2 cellular contexts compared by ENCODE assay signal in the genomic region with DNA sequence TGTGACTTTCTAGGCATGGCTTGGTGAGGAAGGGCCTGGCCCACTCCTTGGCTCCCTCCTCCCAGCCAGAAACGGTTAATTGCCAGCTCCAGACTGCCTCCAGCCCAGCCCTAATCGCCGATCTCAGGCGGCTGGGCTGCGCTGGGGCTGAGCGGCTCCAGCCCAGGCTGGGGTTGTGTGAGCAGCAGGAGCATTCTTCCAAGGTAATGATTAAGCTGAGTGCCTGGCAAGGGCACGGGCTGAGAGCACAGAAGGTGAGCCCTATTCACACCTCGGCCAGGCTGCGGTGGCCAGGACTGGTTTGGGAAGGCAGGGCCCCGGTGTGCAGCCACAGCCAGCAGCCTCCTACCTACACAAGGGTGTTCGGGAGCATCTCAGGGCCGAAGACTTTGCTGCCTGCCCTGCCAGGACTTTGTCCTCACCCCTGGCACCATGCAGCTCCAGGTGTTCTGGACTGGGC.
A peak's percentile ranks its signal among the peaks of the same experiment; 100 is the strongest.
TF ChIP-seq lines count a peak whose summit lies in the region.

A gene (plus strand): TSS at position 257 of the 460 bp plus-strand sequence. CDS start 176 bp downstream, at position 433.

TF ChIP-seq in K562, 482 proteins besides CTCF, POLR2A, EP300 and RAD21 (continues in another document):
- TF ChIP-seq ZNF830 (CRISPR knock-in tag; IDR thresholded peaks at IDR 0.05) (no peak), BMI1 (IDR thresholded peaks at IDR 0.05; ENCODE audit: low read length) (no peak), NRF1 (conservative IDR thresholded peaks at IDR 0.05 in 1 of 2, IDR thresholded peaks at IDR 0.05 in 1 of 2) (peak in 1 of 2 experiments; percentile 48; a peak in 3 of 4 replicates), GATA2 (CRISPR knock-in tag; IDR thresholded peaks at IDR 0.05) (0 out of 2 replicates have a peak, but pooled peaks have one; percentile 27), CBFA2T3 (IDR thresholded peaks at IDR 0.05) (peak; percentile 13; the same call in 1 of the 2 replicates)
- TF ChIP-seq, protein P1, sequence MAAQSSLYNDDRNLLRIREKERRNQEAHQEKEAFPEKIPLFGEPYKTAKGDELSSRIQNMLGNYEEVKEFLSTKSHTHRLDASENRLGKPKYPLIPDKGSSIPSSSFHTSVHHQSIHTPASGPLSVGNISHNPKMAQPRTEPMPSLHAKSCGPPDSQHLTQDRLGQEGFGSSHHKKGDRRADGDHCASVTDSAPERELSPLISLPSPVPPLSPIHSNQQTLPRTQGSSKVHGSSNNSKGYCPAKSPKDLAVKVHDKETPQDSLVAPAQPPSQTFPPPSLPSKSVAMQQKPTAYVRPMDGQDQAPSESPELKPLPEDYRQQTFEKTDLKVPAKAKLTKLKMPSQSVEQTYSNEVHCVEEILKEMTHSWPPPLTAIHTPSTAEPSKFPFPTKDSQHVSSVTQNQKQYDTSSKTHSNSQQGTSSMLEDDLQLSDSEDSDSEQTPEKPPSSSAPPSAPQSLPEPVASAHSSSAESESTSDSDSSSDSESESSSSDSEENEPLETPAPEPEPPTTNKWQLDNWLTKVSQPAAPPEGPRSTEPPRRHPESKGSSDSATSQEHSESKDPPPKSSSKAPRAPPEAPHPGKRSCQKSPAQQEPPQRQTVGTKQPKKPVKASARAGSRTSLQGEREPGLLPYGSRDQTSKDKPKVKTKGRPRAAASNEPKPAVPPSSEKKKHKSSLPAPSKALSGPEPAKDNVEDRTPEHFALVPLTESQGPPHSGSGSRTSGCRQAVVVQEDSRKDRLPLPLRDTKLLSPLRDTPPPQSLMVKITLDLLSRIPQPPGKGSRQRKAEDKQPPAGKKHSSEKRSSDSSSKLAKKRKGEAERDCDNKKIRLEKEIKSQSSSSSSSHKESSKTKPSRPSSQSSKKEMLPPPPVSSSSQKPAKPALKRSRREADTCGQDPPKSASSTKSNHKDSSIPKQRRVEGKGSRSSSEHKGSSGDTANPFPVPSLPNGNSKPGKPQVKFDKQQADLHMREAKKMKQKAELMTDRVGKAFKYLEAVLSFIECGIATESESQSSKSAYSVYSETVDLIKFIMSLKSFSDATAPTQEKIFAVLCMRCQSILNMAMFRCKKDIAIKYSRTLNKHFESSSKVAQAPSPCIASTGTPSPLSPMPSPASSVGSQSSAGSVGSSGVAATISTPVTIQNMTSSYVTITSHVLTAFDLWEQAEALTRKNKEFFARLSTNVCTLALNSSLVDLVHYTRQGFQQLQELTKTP (IDR thresholded peaks at IDR 0.05; ENCODE audit: low read depth in 1 of 2, partially characterized antibody in 2 of 2), result no peak
- TF ChIP-seq, protein P2, sequence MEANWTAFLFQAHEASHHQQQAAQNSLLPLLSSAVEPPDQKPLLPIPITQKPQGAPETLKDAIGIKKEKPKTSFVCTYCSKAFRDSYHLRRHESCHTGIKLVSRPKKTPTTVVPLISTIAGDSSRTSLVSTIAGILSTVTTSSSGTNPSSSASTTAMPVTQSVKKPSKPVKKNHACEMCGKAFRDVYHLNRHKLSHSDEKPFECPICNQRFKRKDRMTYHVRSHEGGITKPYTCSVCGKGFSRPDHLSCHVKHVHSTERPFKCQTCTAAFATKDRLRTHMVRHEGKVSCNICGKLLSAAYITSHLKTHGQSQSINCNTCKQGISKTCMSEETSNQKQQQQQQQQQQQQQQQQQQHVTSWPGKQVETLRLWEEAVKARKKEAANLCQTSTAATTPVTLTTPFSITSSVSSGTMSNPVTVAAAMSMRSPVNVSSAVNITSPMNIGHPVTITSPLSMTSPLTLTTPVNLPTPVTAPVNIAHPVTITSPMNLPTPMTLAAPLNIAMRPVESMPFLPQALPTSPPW (CRISPR knock-in tag; IDR thresholded peaks at IDR 0.05), result peak; percentile 12; the same call in 1 of the 2 replicates
- TF ChIP-seq, protein P3, sequence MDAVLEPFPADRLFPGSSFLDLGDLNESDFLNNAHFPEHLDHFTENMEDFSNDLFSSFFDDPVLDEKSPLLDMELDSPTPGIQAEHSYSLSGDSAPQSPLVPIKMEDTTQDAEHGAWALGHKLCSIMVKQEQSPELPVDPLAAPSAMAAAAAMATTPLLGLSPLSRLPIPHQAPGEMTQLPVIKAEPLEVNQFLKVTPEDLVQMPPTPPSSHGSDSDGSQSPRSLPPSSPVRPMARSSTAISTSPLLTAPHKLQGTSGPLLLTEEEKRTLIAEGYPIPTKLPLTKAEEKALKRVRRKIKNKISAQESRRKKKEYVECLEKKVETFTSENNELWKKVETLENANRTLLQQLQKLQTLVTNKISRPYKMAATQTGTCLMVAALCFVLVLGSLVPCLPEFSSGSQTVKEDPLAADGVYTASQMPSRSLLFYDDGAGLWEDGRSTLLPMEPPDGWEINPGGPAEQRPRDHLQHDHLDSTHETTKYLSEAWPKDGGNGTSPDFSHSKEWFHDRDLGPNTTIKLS (IDR thresholded peaks at IDR 0.05; ENCODE audit: borderline replicate concordance, low read depth), result no peak
- TF ChIP-seq, protein P4, sequence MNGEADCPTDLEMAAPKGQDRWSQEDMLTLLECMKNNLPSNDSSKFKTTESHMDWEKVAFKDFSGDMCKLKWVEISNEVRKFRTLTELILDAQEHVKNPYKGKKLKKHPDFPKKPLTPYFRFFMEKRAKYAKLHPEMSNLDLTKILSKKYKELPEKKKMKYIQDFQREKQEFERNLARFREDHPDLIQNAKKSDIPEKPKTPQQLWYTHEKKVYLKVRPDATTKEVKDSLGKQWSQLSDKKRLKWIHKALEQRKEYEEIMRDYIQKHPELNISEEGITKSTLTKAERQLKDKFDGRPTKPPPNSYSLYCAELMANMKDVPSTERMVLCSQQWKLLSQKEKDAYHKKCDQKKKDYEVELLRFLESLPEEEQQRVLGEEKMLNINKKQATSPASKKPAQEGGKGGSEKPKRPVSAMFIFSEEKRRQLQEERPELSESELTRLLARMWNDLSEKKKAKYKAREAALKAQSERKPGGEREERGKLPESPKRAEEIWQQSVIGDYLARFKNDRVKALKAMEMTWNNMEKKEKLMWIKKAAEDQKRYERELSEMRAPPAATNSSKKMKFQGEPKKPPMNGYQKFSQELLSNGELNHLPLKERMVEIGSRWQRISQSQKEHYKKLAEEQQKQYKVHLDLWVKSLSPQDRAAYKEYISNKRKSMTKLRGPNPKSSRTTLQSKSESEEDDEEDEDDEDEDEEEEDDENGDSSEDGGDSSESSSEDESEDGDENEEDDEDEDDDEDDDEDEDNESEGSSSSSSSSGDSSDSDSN (IDR thresholded peaks at IDR 0.05; ENCODE audit: borderline replicate concordance in 1 of 2, low read depth in 2 of 2, low read length in 2 of 2), result peak in 1 of 2 experiments; percentile 86; a peak in 2 of 4 replicates
- TF ChIP-seq, protein P5, sequence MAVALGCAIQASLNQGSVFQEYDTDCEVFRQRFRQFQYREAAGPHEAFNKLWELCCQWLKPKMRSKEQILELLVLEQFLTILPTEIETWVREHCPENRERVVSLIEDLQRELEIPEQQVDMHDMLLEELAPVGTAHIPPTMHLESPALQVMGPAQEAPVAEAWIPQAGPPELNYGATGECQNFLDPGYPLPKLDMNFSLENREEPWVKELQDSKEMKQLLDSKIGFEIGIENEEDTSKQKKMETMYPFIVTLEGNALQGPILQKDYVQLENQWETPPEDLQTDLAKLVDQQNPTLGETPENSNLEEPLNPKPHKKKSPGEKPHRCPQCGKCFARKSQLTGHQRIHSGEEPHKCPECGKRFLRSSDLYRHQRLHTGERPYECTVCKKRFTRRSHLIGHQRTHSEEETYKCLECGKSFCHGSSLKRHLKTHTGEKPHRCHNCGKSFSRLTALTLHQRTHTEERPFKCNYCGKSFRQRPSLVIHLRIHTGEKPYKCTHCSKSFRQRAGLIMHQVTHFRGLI (CRISPR knock-in tag; IDR thresholded peaks at IDR 0.05), result peak; percentile 96; the same call in 1 of the 2 replicates

TF ChIP-seq in HepG2, 621 proteins besides CTCF, POLR2A, EP300 and RAD21 (continues in another document):
- TF ChIP-seq ESRRA (CRISPR knock-in tag; IDR thresholded peaks at IDR 0.05; ENCODE audit: low read depth) (0 out of 2 replicates have a peak, but pooled peaks have one; percentile 40), BHLHE40 (IDR thresholded peaks at IDR 0.05; ENCODE audit: low read length) (peak; percentile 86), FLYWCH1 (CRISPR knock-in tag; IDR thresholded peaks at IDR 0.05) (no peak), ZKSCAN1 (IDR thresholded peaks at IDR 0.05; ENCODE audit: low read length) (no peak), ZNF567 (CRISPR knock-in tag; IDR thresholded peaks at IDR 0.05; ENCODE audit: borderline replicate concordance) (no peak), ELF3 (CRISPR knock-in tag; IDR thresholded peaks at IDR 0.05) (no peak), SMYD3 (CRISPR knock-in tag; IDR thresholded peaks at IDR 0.05) (no peak), ZNF160 (CRISPR knock-in tag; IDR thresholded peaks at IDR 0.05) (no peak), KDM2A (CRISPR knock-in tag; IDR thresholded peaks at IDR 0.05; ENCODE audit: borderline replicate concordance, low read depth) (peak; percentile 45; the same call in 1 of the 2 replicates), HNRNPL (IDR thresholded peaks at IDR 0.05; ENCODE audit: low read depth, low read length) (peak; percentile 82), ZNF251 (CRISPR knock-in tag; IDR thresholded peaks at IDR 0.05) (no peak), KDM3A (CRISPR knock-in tag; IDR thresholded peaks at IDR 0.05; ENCODE audit: low read depth) (peak; percentile 61; the same call in 1 of the 2 replicates)
- TF ChIP-seq, protein P6, sequence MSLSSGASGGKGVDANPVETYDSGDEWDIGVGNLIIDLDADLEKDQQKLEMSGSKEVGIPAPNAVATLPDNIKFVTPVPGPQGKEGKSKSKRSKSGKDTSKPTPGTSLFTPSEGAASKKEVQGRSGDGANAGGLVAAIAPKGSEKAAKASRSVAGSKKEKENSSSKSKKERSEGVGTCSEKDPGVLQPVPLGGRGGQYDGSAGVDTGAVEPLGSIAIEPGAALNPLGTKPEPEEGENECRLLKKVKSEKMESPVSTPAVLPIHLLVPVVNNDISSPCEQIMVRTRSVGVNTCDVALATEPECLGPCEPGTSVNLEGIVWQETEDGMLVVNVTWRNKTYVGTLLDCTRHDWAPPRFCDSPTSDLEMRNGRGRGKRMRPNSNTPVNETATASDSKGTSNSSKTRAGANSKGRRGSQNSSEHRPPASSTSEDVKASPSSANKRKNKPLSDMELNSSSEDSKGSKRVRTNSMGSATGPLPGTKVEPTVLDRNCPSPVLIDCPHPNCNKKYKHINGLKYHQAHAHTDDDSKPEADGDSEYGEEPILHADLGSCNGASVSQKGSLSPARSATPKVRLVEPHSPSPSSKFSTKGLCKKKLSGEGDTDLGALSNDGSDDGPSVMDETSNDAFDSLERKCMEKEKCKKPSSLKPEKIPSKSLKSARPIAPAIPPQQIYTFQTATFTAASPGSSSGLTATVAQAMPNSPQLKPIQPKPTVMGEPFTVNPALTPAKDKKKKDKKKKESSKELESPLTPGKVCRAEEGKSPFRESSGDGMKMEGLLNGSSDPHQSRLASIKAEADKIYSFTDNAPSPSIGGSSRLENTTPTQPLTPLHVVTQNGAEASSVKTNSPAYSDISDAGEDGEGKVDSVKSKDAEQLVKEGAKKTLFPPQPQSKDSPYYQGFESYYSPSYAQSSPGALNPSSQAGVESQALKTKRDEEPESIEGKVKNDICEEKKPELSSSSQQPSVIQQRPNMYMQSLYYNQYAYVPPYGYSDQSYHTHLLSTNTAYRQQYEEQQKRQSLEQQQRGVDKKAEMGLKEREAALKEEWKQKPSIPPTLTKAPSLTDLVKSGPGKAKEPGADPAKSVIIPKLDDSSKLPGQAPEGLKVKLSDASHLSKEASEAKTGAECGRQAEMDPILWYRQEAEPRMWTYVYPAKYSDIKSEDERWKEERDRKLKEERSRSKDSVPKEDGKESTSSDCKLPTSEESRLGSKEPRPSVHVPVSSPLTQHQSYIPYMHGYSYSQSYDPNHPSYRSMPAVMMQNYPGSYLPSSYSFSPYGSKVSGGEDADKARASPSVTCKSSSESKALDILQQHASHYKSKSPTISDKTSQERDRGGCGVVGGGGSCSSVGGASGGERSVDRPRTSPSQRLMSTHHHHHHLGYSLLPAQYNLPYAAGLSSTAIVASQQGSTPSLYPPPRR (CRISPR knock-in tag; IDR thresholded peaks at IDR 0.05; ENCODE audit: borderline replicate concordance), result peak; percentile 31; the same call in 1 of the 2 replicates
- TF ChIP-seq, protein P7, sequence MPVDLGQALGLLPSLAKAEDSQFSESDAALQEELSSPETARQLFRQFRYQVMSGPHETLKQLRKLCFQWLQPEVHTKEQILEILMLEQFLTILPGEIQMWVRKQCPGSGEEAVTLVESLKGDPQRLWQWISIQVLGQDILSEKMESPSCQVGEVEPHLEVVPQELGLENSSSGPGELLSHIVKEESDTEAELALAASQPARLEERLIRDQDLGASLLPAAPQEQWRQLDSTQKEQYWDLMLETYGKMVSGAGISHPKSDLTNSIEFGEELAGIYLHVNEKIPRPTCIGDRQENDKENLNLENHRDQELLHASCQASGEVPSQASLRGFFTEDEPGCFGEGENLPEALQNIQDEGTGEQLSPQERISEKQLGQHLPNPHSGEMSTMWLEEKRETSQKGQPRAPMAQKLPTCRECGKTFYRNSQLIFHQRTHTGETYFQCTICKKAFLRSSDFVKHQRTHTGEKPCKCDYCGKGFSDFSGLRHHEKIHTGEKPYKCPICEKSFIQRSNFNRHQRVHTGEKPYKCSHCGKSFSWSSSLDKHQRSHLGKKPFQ (CRISPR knock-in tag; IDR thresholded peaks at IDR 0.05; ENCODE audit: insufficient replicate concordance), result peak; percentile 97
- TF ChIP-seq, protein P8, sequence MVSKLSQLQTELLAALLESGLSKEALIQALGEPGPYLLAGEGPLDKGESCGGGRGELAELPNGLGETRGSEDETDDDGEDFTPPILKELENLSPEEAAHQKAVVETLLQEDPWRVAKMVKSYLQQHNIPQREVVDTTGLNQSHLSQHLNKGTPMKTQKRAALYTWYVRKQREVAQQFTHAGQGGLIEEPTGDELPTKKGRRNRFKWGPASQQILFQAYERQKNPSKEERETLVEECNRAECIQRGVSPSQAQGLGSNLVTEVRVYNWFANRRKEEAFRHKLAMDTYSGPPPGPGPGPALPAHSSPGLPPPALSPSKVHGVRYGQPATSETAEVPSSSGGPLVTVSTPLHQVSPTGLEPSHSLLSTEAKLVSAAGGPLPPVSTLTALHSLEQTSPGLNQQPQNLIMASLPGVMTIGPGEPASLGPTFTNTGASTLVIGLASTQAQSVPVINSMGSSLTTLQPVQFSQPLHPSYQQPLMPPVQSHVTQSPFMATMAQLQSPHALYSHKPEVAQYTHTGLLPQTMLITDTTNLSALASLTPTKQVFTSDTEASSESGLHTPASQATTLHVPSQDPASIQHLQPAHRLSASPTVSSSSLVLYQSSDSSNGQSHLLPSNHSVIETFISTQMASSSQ (IDR thresholded peaks at IDR 0.05; ENCODE audit: low read depth), result peak; percentile 89
- TF ChIP-seq, protein P8 (CRISPR knock-in tag; IDR thresholded peaks at IDR 0.05; ENCODE audit: borderline replicate concordance), result peak; percentile 95
- TF ChIP-seq, protein P9, sequence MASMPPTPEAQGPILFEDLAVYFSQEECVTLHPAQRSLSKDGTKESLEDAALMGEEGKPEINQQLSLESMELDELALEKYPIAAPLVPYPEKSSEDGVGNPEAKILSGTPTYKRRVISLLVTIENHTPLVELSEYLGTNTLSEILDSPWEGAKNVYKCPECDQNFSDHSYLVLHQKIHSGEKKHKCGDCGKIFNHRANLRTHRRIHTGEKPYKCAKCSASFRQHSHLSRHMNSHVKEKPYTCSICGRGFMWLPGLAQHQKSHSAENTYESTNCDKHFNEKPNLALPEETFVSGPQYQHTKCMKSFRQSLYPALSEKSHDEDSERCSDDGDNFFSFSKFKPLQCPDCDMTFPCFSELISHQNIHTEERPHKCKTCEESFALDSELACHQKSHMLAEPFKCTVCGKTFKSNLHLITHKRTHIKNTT (CRISPR knock-in tag; IDR thresholded peaks at IDR 0.05), result 0 out of 2 replicates have a peak, but pooled peaks have one; percentile 15
